Comparison of ENCODE assay signal across 19 cellular contexts in the genomic region with DNA sequence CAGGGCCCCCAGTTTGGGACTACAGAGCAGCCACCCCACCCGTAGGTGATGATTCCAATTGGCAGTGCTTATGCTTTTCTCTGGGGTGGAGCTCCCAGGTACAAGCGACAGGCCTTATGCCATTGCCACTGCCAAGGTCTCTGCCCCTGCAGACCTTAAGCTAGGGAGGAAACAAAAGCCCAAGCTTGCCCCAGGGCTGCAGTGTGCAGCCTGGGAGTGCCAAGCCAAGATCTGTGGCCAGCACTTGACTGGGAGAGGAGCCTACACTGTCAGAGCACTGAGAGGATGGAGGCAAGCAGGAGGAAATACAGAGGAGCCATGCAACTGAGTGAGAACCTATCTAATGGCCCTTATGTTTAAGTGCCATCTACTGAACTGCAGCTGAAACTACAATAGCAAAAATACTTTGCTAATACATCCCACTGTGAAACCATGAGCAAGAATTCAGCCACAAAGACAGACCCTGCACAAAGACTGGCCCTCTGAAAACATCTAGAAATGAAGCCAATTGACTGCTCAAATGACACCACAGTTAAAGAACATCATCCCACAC. TPM values are rescaled to one million over a fixed set of nuclear protein-coding genes. Genes with fewer than 3 reads are reported as not detected.
DNase-seq lines count a peak whose midpoint lies in the region; ATAC-seq and TF ChIP-seq lines count a peak whose summit lies in the region.
"Had no signal": no experiment of that assay in that cellular context is flagged by ENCODE, and none has a peak within 500 bp of the region (broad histone marks: within the 10 kb centered on the region; RNA-seq: fewer than 3 reads in every experiment).

No MANE protein-coding gene starts in this region.

- H4K8ac ChIP-seq in neuronal stem cell (ENCODE audit: low read depth, low read length), result no peak overlapping the region

- no peak overlapping the region for H3K4me3 ChIP-seq in GM12864 (ENCODE audit: low read depth, low read length)
- no peak overlapping the region for H3K4me3 ChIP-seq in WERI-Rb-1 (ENCODE audit: low read depth, low read length)
- no peak overlapping the region for H3K4me3 ChIP-seq in neuronal stem cell (ENCODE audit: low read length in 2 of 2)
- H3K4me3 ChIP-seq: cardiac muscle cell, tibial artery had no signal

- no peak overlapping the region for H2BK15ac ChIP-seq in neuronal stem cell (ENCODE audit: low read length)

- no peak for ATAC-seq in GM18511 (IDR thresholded peaks at IDR 0.05; ENCODE audit: unreplicated experiment)
- no peak for ATAC-seq in HG03354 (IDR thresholded peaks at IDR 0.05; ENCODE audit: poor library complexity, severe bottlenecking, unreplicated experiment)
- ATAC-seq: naive thymus-derived CD4-positive, alpha-beta T cell; stimulated activated naive CD8-positive, alpha-beta T cell treated with anti-CD3 and anti-CD28 coated beads, Interleukin-15, Interleukin-2, amounts not matched to agents 100 U/mL and 50 U/mL, for 24 hours had no signal

- H2BK120ac ChIP-seq in neuronal stem cell (ENCODE audit: low read depth, low read length), result no peak overlapping the region

- no peak overlapping the region for H4K91ac ChIP-seq in neuronal stem cell (ENCODE audit: low read depth, low read length, poor library complexity)

- no peak overlapping the region for H3K23ac ChIP-seq in neuronal stem cell (ENCODE audit: low read depth, low read length, poor library complexity)

- no peak overlapping the region for H3K4me2 ChIP-seq in neuronal stem cell (ENCODE audit: insufficient read depth, low read length, poor library complexity, severe bottlenecking)

- peak overlapping the region; percentile 2 for H3K18ac ChIP-seq in neuronal stem cell (ENCODE audit: low read length)

- H2AFZ ChIP-seq in neuronal stem cell (ENCODE audit: low read length), result no peak overlapping the region
- H2AFZ ChIP-seq: parathyroid adenoma had no signal

- H3K4me1 ChIP-seq in neuronal stem cell (ENCODE audit: control insufficient read depth in 2 of 2, insufficient read depth in 1 of 2, low read depth in 1 of 2, low read length in 2 of 2), result no peaks in the 10 kb centered on the region
- H3K4me1 ChIP-seq: parathyroid adenoma, tibial artery had no signal

- no peak overlapping the region for H3K9ac ChIP-seq in neuronal stem cell (ENCODE audit: low read depth, low read length, poor library complexity)
- H3K9ac ChIP-seq: parathyroid adenoma had no signal

- H3K27me3 ChIP-seq in WERI-Rb-1 (ENCODE audit: insufficient read depth, low read depth, severe bottlenecking), result no peaks in the 10 kb centered on the region
- H3K27me3 ChIP-seq in neuronal stem cell (ENCODE audit: control insufficient read depth in 3 of 3, insufficient read depth in 3 of 3, low read depth in 1 of 3, low read length in 3 of 3), result no peaks in the 10 kb centered on the region
- H3K27me3 ChIP-seq: cardiac muscle cell had no signal

- DNase-seq in GM12864 (ENCODE audit: low read depth) (no peak), WERI-Rb-1 (no peak), neuronal stem cell (ENCODE audit: low spot score) (no peak), NAMALWA (ENCODE audit: low spot score) (no peak)
- DNase-seq: activated CD4-positive, alpha-beta T cell treated with anti-CD3 and anti-CD28 coated beads, Interleukin-2, amount 50 U/mL, for 1 hour; activated gamma-delta T cell; dermis blood vessel endothelial cell; foreskin fibroblast; GDM1; naive thymus-derived CD4-positive, alpha-beta T cell; stimulated activated CD4-positive, alpha-beta T cell treated with anti-CD3 and anti-CD28 coated beads, Interleukin-1b, Interleukin-23, amount 100 ng/mL, for 48 hours; stimulated activated naive CD8-positive, alpha-beta T cell treated with anti-CD3 and anti-CD28 coated beads, Interleukin-15, Interleukin-2, amounts not matched to agents 100 U/mL and 50 U/mL, for 24 hours; tibial artery had no signal

- H3K27ac ChIP-seq in WERI-Rb-1, result no peak overlapping the region
- H3K27ac ChIP-seq in neuronal stem cell (replicated peaks; ENCODE audit: low read length), result no peak overlapping the region
- H3K27ac ChIP-seq: cardiac muscle cell, parathyroid adenoma, tibial artery had no signal

- H3K14ac ChIP-seq in neuronal stem cell (ENCODE audit: low read length), result no peak overlapping the region

- H2BK12ac ChIP-seq in neuronal stem cell (ENCODE audit: low read length), result no peak overlapping the region

- H3K79me1 ChIP-seq in neuronal stem cell (ENCODE audit: low read depth, low read length), result no peaks in the 10 kb centered on the region

- no peaks in the 10 kb centered on the region for H3K36me3 ChIP-seq in WERI-Rb-1
- no peaks in the 10 kb centered on the region for H3K36me3 ChIP-seq in neuronal stem cell (replicated peaks in 1 of 2; ENCODE audit: control insufficient read depth in 2 of 2, insufficient read depth in 2 of 2, low read length in 2 of 2)
- H3K36me3 ChIP-seq: cardiac muscle cell, tibial artery had no signal

- H2AK5ac ChIP-seq in neuronal stem cell (ENCODE audit: low read depth, low read length), result no peak overlapping the region

- H2BK5ac ChIP-seq in neuronal stem cell (ENCODE audit: low read length), result no peak overlapping the region

- H3K4ac ChIP-seq in neuronal stem cell (ENCODE audit: low read length), result no peak overlapping the region

- TF ChIP-seq CTCF in GM12864 (IDR thresholded peaks at IDR 0.05; ENCODE audit: low read depth, low read length, missing control alignments), result peak; percentile 60
- TF ChIP-seq CTCF in LNCAP (IDR thresholded peaks at IDR 0.05), result peak; percentile 23; the same call in 1 of the 2 replicates
- peak; percentile 77 for TF ChIP-seq CTCF in WERI-Rb-1 (IDR thresholded peaks at IDR 0.05; ENCODE audit: low read depth, low read length)

- H3K9me3 ChIP-seq in WERI-Rb-1 (ENCODE audit: severe bottlenecking), result no peaks in the 10 kb centered on the region
- no peaks in the 10 kb centered on the region for H3K9me3 ChIP-seq in neuronal stem cell (replicated peaks in 1 of 2; ENCODE audit: control insufficient read depth in 2 of 2, insufficient read depth in 1 of 2, low read depth in 1 of 2, low read length in 2 of 2)
- H3K9me3 ChIP-seq: tibial artery had no signal

- WGBS in neuronal stem cell (ENCODE audit: extremely low coverage in 2 of 2, insufficient read length in 2 of 2, insufficient replicate concordance in 1 of 2), 2 donors, result no CpG with 5 or more reads among the region's 2 CpGs

RNA-seq across cellular contexts. Expression of a gene that starts 17.7 kb away (rescaled TPM):
- 0.08 TPM for polyA plus RNA-seq in neuronal stem cell (2013, experiment 1 of 2)
- 0.17 TPM for polyA plus RNA-seq in neuronal stem cell (2013, experiment 2 of 2)
- polyA plus RNA-seq: cardiac muscle cell; naive thymus-derived CD4-positive, alpha-beta T cell had no signal

RNA-seq across cellular contexts. Expression of a gene that starts 22.7 kb away (rescaled TPM):
- polyA plus RNA-seq in neuronal stem cell (2013, experiment 1 of 2), result 0.11 TPM
- polyA plus RNA-seq in neuronal stem cell (2013, experiment 2 of 2), result 0.06 TPM
- polyA plus RNA-seq: BJ; cardiac muscle cell; naive thymus-derived CD4-positive, alpha-beta T cell had no signal

Comparison
In these comparisons a context has a peak if more than half of its experiments do, and no peak if none do; other contexts are left out.
1. CTCF ChIP-seq: peak in every context shown above with its lines; median percentile 77 in WERI-Rb-1; 60 in GM12864; 23 in LNCAP.